22 cellular contexts compared by ENCODE assay signal in the genomic region with DNA sequence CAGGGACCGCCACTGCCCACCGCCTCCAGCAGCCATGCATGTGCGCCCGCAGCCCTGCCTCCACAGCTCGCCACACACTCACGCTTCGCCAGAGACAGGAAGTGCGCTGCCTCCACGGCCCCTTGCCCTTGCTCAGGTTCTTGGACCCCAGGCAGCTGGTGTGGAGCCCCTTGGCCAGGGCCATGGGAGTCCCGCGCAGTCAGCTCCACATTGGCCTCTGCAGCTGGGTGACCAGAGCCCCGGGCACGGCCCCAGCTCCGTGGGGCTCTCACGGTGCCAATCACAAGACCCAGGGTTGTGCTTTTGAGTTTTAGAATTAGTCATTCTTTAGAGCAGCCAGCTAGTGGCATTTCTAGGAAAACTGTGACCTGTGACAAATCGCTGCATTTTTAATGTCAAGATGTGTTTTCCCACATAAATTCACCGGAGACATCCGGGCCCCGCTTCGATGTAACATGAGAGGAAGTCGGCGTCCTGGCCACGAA. TPM values are rescaled to one million over a fixed set of nuclear protein-coding genes. Genes with fewer than 3 reads are reported as not detected.
DNase-seq lines count a peak whose midpoint lies in the region; ATAC-seq and TF ChIP-seq lines count a peak whose summit lies in the region.
"Had no signal": no experiment of that assay in that cellular context is flagged by ENCODE, and none has a peak within 500 bp of the region (broad histone marks: within the 10 kb centered on the region; RNA-seq: fewer than 3 reads in every experiment).

No MANE protein-coding gene starts in this region.

- H3K27me3 Mint-ChIP-seq in activated CD4-positive, alpha-beta T cell treated with anti-CD3 and anti-CD28 coated beads, Interleukin-2, amount 10 ng/mL, durations not matched to agents 24 days and 14 days = peaks cover 30% of the 10 kb centered on the region
- H3K27me3 Mint-ChIP-seq in brain = peaks cover 42% of the 10 kb centered on the region

- peaks cover 2% of the 10 kb centered on the region for H3K36me3 Mint-ChIP-seq in activated CD4-positive, alpha-beta T cell treated with anti-CD3 and anti-CD28 coated beads, Interleukin-2, amount 10 ng/mL, durations not matched to agents 24 days and 14 days (ENCODE audit: low read depth)
- no peaks in the 10 kb centered on the region for H3K36me3 Mint-ChIP-seq in brain
- H3K36me3 Mint-ChIP-seq: type B pancreatic cell had no signal

- H3K4me1 Mint-ChIP-seq in activated CD4-positive, alpha-beta T cell treated with anti-CD3 and anti-CD28 coated beads, Interleukin-2, amount 10 ng/mL, durations not matched to agents 24 days and 14 days = peaks cover 18% of the 10 kb centered on the region
- peaks cover 22% of the 10 kb centered on the region for H3K4me1 Mint-ChIP-seq in brain

- H3K9me3 Mint-ChIP-seq in activated CD4-positive, alpha-beta T cell treated with anti-CD3 and anti-CD28 coated beads, Interleukin-2, amount 10 ng/mL, durations not matched to agents 24 days and 14 days = no peaks in the 10 kb centered on the region
- peaks cover 0 to 3% (median 2%) of the 10 kb centered on the region in 5 experiments for H3K9me3 Mint-ChIP-seq in brain
- H3K9me3 Mint-ChIP-seq: CD4-positive, alpha-beta T cell; type B pancreatic cell had no signal

- H3K27ac Mint-ChIP-seq in activated CD4-positive, alpha-beta T cell treated with anti-CD3 and anti-CD28 coated beads, Interleukin-2, amount 10 ng/mL, durations not matched to agents 24 days and 14 days = peak overlapping the region; percentile 65
- peak overlapping the region in 3 of 5 experiments; percentile 27 to 62 (median 49) for H3K27ac Mint-ChIP-seq in brain
- H3K27ac Mint-ChIP-seq: CD4-positive, alpha-beta T cell; type B pancreatic cell had no signal

- intact Hi-C loops in activated CD4-positive, alpha-beta T cell treated with anti-CD3 and anti-CD28 coated beads, Interleukin-2, amount 10 ng/mL, durations not matched to agents 24 days and 14 days (cut with micrococcal nuclease) = no loop called here

- peak overlapping the region; percentile 65 for H3K4me3 Mint-ChIP-seq in activated CD4-positive, alpha-beta T cell treated with anti-CD3 and anti-CD28 coated beads, Interleukin-2, amount 10 ng/mL, durations not matched to agents 24 days and 14 days
- H3K4me3 Mint-ChIP-seq in brain = no peak overlapping the region
- H3K4me3 Mint-ChIP-seq: CD4-positive, alpha-beta T cell; type B pancreatic cell had no signal

- TF ChIP-seq CTCF in brain (conservative IDR thresholded peaks at IDR 0.05) = no peak

- ATAC-seq in HG02759 (IDR thresholded peaks at IDR 0.05; ENCODE audit: unreplicated experiment) = no peak
- no peak for ATAC-seq in HG02588 (IDR thresholded peaks at IDR 0.05; ENCODE audit: unreplicated experiment)
- no peak for ATAC-seq in GM18511 (IDR thresholded peaks at IDR 0.05; ENCODE audit: unreplicated experiment)
- ATAC-seq: HCT116 had no signal

- DNase-seq in activated CD4-positive, alpha-beta T cell treated with anti-CD3 and anti-CD28 coated beads, Interleukin-2, amount 10 ng/mL, durations not matched to agents 24 days and 14 days = peak; percentile 64
- DNase-seq in activated CD4-positive, alpha-beta T cell treated with anti-CD3 and anti-CD28 coated beads, Interleukin-2, amount 50 U/mL, for 1 hour = no peak
- DNase-seq in MV-4-11 (lab: John Stamatoyannopoulos, UW) (peak; percentile 16), putamen (ENCODE audit: low spot score) (peak; percentile 4)
- DNase-seq: aorta; CD4-positive, alpha-beta T cell; cortex of kidney; lower lobe of right lung; NCI-H1048; NCI-H748 treated with DMSO at 0.1 percent for 48 hours; stimulated activated CD4-positive, alpha-beta T cell treated with anti-CD3 and anti-CD28 coated beads, Interleukin-4, amount 100 ng/mL, for 4 hours; SW 1271; WERI-Rb-1 had no signal

RNA-seq across cellular contexts. Expression of gene UTF1, which starts 4.3 kb away (rescaled TPM):
- total RNA-seq in activated CD4-positive, alpha-beta T cell treated with anti-CD3 and anti-CD28 coated beads, Interleukin-2, amount 10 ng/mL, durations not matched to agents 24 days and 14 days = 0.17 and 0.19 TPM in 2 replicates
- polyA plus RNA-seq in brain (ENCODE audit: insufficient read depth, low read depth, low replicate concordance) = not detected
- total RNA-seq: aorta; CD4-positive, alpha-beta T cell; Daoy; glomerular endothelial cell; lower lobe of right lung; skeletal muscle tissue had no signal
- polyA plus RNA-seq: aorta had no signal

RNA-seq across cellular contexts. Expression of gene VENTX, which starts 11.9 kb away (rescaled TPM):
- total RNA-seq in activated CD4-positive, alpha-beta T cell treated with anti-CD3 and anti-CD28 coated beads, Interleukin-2, amount 10 ng/mL, durations not matched to agents 24 days and 14 days = not detected in 2 replicates
- not detected for polyA plus RNA-seq in brain (ENCODE audit: insufficient read depth, low read depth, low replicate concordance)
- total RNA-seq: Daoy, glomerular endothelial cell, skeletal muscle tissue had no signal

RNA-seq across cellular contexts. Expression of gene ADAM8, which starts 50.9 kb away (rescaled TPM):
- total RNA-seq in activated CD4-positive, alpha-beta T cell treated with anti-CD3 and anti-CD28 coated beads, Interleukin-2, amount 10 ng/mL, durations not matched to agents 24 days and 14 days = 143 and 165 TPM in 2 replicates
- 0.15 TPM for polyA plus RNA-seq in brain (ENCODE audit: insufficient read depth, low read depth, low replicate concordance)
